Comparison of ENCODE assay signal across 1 cellular context in genomic region chr22:28034145-28034759, GRCh38.
TF ChIP-seq lines count a peak whose summit lies in the region.

No MANE protein-coding gene starts in this region.

TF ChIP-seq in K562, 482 proteins besides CTCF, POLR2A, EP300 and RAD21 (continued from another document):
- no peak for TF ChIP-seq MGA (IDR thresholded peaks at IDR 0.05)
- no peak for TF ChIP-seq CBFB (CRISPR knock-in tag; IDR thresholded peaks at IDR 0.05)
- TF ChIP-seq BCLAF1 (IDR thresholded peaks at IDR 0.05; ENCODE audit: borderline replicate concordance in 1 of 2, control insufficient read depth in 1 of 2, low read depth in 2 of 2, low read length in 1 of 2), result no peak
